ENCODE assay signal across 11 cellular contexts in the genomic region with DNA sequence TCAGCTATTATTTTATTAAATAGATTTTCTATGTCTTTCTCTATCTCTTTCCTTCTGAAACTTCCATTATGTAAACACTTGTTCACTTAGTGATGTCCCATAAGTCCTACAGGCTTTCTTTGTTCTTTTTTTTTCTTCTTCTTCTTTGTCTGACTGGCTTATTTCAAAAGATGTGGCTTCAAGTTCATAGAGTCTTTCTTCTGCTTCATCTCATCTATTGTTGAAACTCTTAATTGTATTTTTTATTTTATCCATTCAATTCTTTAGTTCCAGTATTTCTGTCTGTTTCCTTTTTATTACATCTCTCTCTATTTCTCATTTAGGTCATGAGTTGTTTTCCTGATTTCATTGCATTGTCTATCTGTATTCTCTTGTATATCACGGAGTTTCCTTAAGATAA. TPM values are rescaled to one million over a fixed set of nuclear protein-coding genes. Genes with fewer than 3 reads are reported as not detected.
"Had no signal": no experiment of that assay in that cellular context is flagged by ENCODE, and none has a peak within 500 bp of the region (broad histone marks: within the 10 kb centered on the region; RNA-seq: fewer than 3 reads in every experiment).

No MANE protein-coding gene starts in this region.

- FAIRE-seq: H1, H54 had no signal

- DNase-seq: H9, HCEC 1CT, HFFc6, IMR-90, KBM-7 had no signal

- ATAC-seq: GM23338 had no signal

- H3K4me2 ChIP-seq: GM23338, KMS-11 had no signal

- H3K27ac ChIP-seq: HL-60, KMS-11 had no signal

- H3K4me3 ChIP-seq: GM23338 had no signal

- H2AFZ ChIP-seq: GM23338 had no signal

RNA-seq across cellular contexts. Expression of gene BOD1L2, which starts 38.5 kb away (rescaled TPM):
- total RNA-seq: GM23338, H1, H9, HFFc6, HT1080, IMR-90 had no signal
